11 cellular contexts compared by ENCODE assay signal in genomic region chr1:29256979-29257804, GRCh38. TPM values are rescaled to one million over a fixed set of nuclear protein-coding genes. Genes with fewer than 3 reads are reported as not detected.
DNase-seq lines count a peak whose midpoint lies in the region; ATAC-seq, FAIRE-seq and TF ChIP-seq lines count a peak whose summit lies in the region.
"Had no signal": no experiment of that assay in that cellular context is flagged by ENCODE, and none has a peak within 500 bp of the region (broad histone marks: within the 10 kb centered on the region; RNA-seq: fewer than 3 reads in every experiment).

No MANE protein-coding gene starts in this region.

- no peaks in the 10 kb centered on the region; the same call in 1 of the 2 replicates for H3K79me1 ChIP-seq in H1 (ENCODE audit: low read depth, low read length)

- TF ChIP-seq EP300 in H1 (IDR thresholded peaks at IDR 0.05; ENCODE audit: borderline replicate concordance in 1 of 2, low read depth in 2 of 2, low read length in 2 of 2): no peak

- no peak for ATAC-seq in HG03159 (IDR thresholded peaks at IDR 0.05; ENCODE audit: unreplicated experiment)

- H2BK120ac ChIP-seq in H1 (replicated peaks; ENCODE audit: low read depth, low read length): no peak overlapping the region

- no peak overlapping the region for H3K14ac ChIP-seq in H1 (ENCODE audit: insufficient read length)

- peaks cover 7 to 33% (median 27%) of the 10 kb centered on the region in 4 experiments for H3K27me3 ChIP-seq in H1 (replicated peaks in 1 of 4; ENCODE audit: control insufficient read depth in 3 of 4, extremely low read depth in 1 of 4, insufficient read depth in 3 of 4, low read length in 3 of 4)
- no peaks in the 10 kb centered on the region for H3K27me3 ChIP-seq in skeletal muscle satellite cell (ENCODE audit: control insufficient read depth, insufficient read depth, low read length)
- H3K27me3 ChIP-seq: Peyer's patch had no signal

- peak overlapping the region in 1 of 2 experiments; percentile 25; a peak in 2 of 4 replicates for H3K4me2 ChIP-seq in H1 (ENCODE audit: insufficient read depth in 1 of 2, low read depth in 2 of 2, low read length in 2 of 2)
- peak overlapping the region; percentile 31 for H3K4me2 ChIP-seq in skeletal muscle satellite cell (ENCODE audit: low read length)

- 0 out of 2 replicates have a peak overlapping the region, but pooled peaks have one; percentile 0 for H2AK5ac ChIP-seq in H1 (ENCODE audit: low read depth, low read length)

- no peak overlapping the region for H4K5ac ChIP-seq in H1 (ENCODE audit: insufficient read length, low read depth, low read length)

- H3K36me3 ChIP-seq in H1 (ENCODE audit: control insufficient read depth in 2 of 4, insufficient read depth in 4 of 4, low read length in 3 of 4) (no peaks in the 10 kb centered on the region; a peak in 1 of 8 replicates), skeletal muscle satellite cell (ENCODE audit: insufficient read depth, low read length) (no peaks in the 10 kb centered on the region)
- H3K36me3 ChIP-seq: Peyer's patch had no signal

- peak overlapping the region; percentile 44; the same call in 1 of the 2 replicates for H3K18ac ChIP-seq in H1 (ENCODE audit: extremely low read depth, low read length)

- TF ChIP-seq RAD21 in H1 (IDR thresholded peaks at IDR 0.05 in 1 of 2, conservative IDR thresholded peaks at IDR 0.05 in 1 of 2; ENCODE audit: low read depth in 2 of 2, low read length in 2 of 2): no peak

- no peak overlapping the region for H3K27ac ChIP-seq in H1 (ENCODE audit: low read depth, low read length)
- H3K27ac ChIP-seq: Peyer's patch had no signal

- H4K91ac ChIP-seq in H1 (replicated peaks; ENCODE audit: insufficient read length, low read length): no peak overlapping the region

- no peak for TF ChIP-seq POLR2A in H1 (IDR thresholded peaks at IDR 0.05; ENCODE audit: control extremely low read depth in 1 of 2, low read depth in 2 of 2, low read length in 2 of 2)

- H3K4me1 ChIP-seq in H1 (replicated peaks in 1 of 4; ENCODE audit: control insufficient read depth in 3 of 4, insufficient read depth in 4 of 4, low read length in 3 of 4) (peaks cover 8 to 23% (median 16%) of the 10 kb centered on the region in 4 experiments), skeletal muscle satellite cell (ENCODE audit: control insufficient read depth, insufficient read depth, low read length) (peaks cover 12% of the 10 kb centered on the region)

- peak overlapping the region; percentile 49; the same call in 1 of the 2 replicates for H2BK20ac ChIP-seq in H1 (ENCODE audit: low read length)

- CTCF ChIA-PET in H1 (lab: Charles Lee; ENCODE audit: partially characterized antibody): interaction anchor here (0.6 to 4.6 kb wide), 16 partner anchors 9 to 169 kb away, joined by 3 to 19 read pairs (median 4); no protein-coding TSS in a partner anchor

- H4K20me1 ChIP-seq in H1 (replicated peaks in 1 of 2; ENCODE audit: control insufficient read depth in 1 of 2, insufficient read depth in 2 of 2, low read length in 2 of 2): peaks cover 0 to 8% of the 10 kb centered on the region in 2 experiments

- WGBS in H1 (ENCODE audit: extremely low coverage in 1 of 2, insufficient coverage in 1 of 2, insufficient read length in 1 of 2, insufficient replicate concordance in 2 of 2, low coverage in 1 of 2, low lambda C conversion rate in 2 of 2, missing lambda C conversion rate in 1 of 2), 2 experiments: 59% methylated on average over 11 of the region's 11 CpGs; no CpG with 5 or more reads in 1 of the 2 experiments

- H4K8ac ChIP-seq in H1 (ENCODE audit: extremely low read depth, insufficient read depth, low read length): no peak overlapping the region

- DNase-seq in NCI-H1417 (lab: John Stamatoyannopoulos, UW) (peak; percentile 16 to 78 (median 72)), NCI-H1417 treated with DMSO at 0.1 percent for 48 hours (lab: John Stamatoyannopoulos, UW) (no peak), NCI-H2171 treated with DMSO at 0.1 percent for 48 hours (lab: John Stamatoyannopoulos, UW) (peak; percentile 85), H1 (ENCODE audit: low read depth in 1 of 2, low spot score in 2 of 2) (no peak), AG20443 (ENCODE audit: low spot score) (no peak)
- DNase-seq in effector CD8-positive, alpha-beta T cell (lab: John Stamatoyannopoulos, UW): no peak
- DNase-seq: activated CD4-positive, alpha-beta memory T cell treated with anti-CD3 and anti-CD28 coated beads, Interleukin-2, amount 10 ng/mL, durations not matched to agents 7 days and 5 days had no signal

- no peak overlapping the region; the same call in 1 of the 2 replicates for H2BK5ac ChIP-seq in H1 (ENCODE audit: low read depth, low read length)

- no peak overlapping the region for H2BK15ac ChIP-seq in H1 (ENCODE audit: low read length)

- no peak overlapping the region for H3K56ac ChIP-seq in H1 (replicated peaks; ENCODE audit: insufficient read length, low read depth, low read length)

- no peak overlapping the region for H3K23ac ChIP-seq in H1 (ENCODE audit: insufficient read length)

- no peaks in the 10 kb centered on the region for H3K79me2 ChIP-seq in H1 (ENCODE audit: control insufficient read depth in 1 of 2, insufficient read depth in 2 of 2, low read length in 2 of 2)

- TF ChIP-seq CTCF in H1 (IDR thresholded peaks at IDR 0.05; ENCODE audit: control extremely low read depth in 1 of 3, insufficient read depth in 1 of 3, low read depth in 1 of 3, low read length in 3 of 3): no peak

- no peak for FAIRE-seq in H1 (lab: Jason Lieb, UNC)
- FAIRE-seq: A204.1 had no signal

- H3K9ac ChIP-seq in H1 (replicated peaks in 1 of 4; ENCODE audit: extremely low read depth in 1 of 4, low read depth in 3 of 4, low read length in 3 of 4): no peak overlapping the region
- H3K9ac ChIP-seq in skeletal muscle satellite cell (ENCODE audit: low read depth, low read length): no peak overlapping the region

- POLR2A ChIA-PET in H1 (lab: Charles Lee; ENCODE audit: partially characterized antibody): interaction anchor here (0.9 to 2.1 kb wide), 6 partner anchors 9 to 23 kb away, joined by 3 to 8 read pairs (median 4); no protein-coding TSS in a partner anchor

- no peak overlapping the region for H3K4me3 ChIP-seq in H1 (ENCODE audit: extremely low read depth in 1 of 4, insufficient read depth in 2 of 4, low read depth in 3 of 4, low read length in 4 of 4)
- H3K4me3 ChIP-seq in skeletal muscle satellite cell (ENCODE audit: low read length): no peak overlapping the region
- H3K4me3 ChIP-seq: Peyer's patch had no signal

- H3K23me2 ChIP-seq in H1 (ENCODE audit: low read depth, low read length): peaks cover 14% of the 10 kb centered on the region; the same call in 1 of the 2 replicates

- no peaks in the 10 kb centered on the region for H3K9me3 ChIP-seq in H1 (ENCODE audit: insufficient read depth in 2 of 2, low read depth in 1 of 2, low read length in 1 of 2)
- no peaks in the 10 kb centered on the region for H3K9me3 ChIP-seq in skeletal muscle satellite cell (replicated peaks; ENCODE audit: low read length)
- H3K9me3 ChIP-seq: Peyer's patch had no signal

- H2BK12ac ChIP-seq in H1 (ENCODE audit: low read depth, low read length): peak overlapping the region; percentile 40; the same call in 1 of the 2 replicates

- no peak overlapping the region for H2AFZ ChIP-seq in H1 (ENCODE audit: low read length)

- peak overlapping the region; percentile 24 for H3K4ac ChIP-seq in H1 (replicated peaks; ENCODE audit: insufficient read length, low read depth, low read length)

TF ChIP-seq in H1, 55 proteins besides CTCF, POLR2A, EP300 and RAD21 (continues in another document):
- TF ChIP-seq SP1 (IDR thresholded peaks at IDR 0.05; ENCODE audit: low read depth, low read length): no peak
- TF ChIP-seq SP4 (IDR thresholded peaks at IDR 0.05; ENCODE audit: low read length): no peak
- no peak for TF ChIP-seq ATF3 (IDR thresholded peaks at IDR 0.05; ENCODE audit: insufficient read depth, low read depth, low read length)
- no peak for TF ChIP-seq E2F6 (IDR thresholded peaks at IDR 0.05)

RNA-seq across cellular contexts. Expression of gene PTPRU, which starts 20.9 kb away (rescaled TPM):
- 41.8 and 55.3 TPM in 2 replicates for total RNA-seq in H1 (2021; fragmentation: NEBNext Ultra II Directional; extraction: Animal tissue kit (Norgen Biotek cat#: 25700))
- polyA plus RNA-seq in H1 (2011; rRNA removed): 33.8 and 57.0 TPM in 2 replicates
- 41.3 TPM for polyA plus RNA-seq in H1 (2011; cell fraction: cytosol; rRNA removed)
- polyA plus RNA-seq in H1 (2011; cell fraction: nucleus; rRNA removed): 84.9 TPM
- polyA plus RNA-seq in H1 (2012, experiment 1 of 2): 23.1 to 40.3 TPM (median 37.9 TPM) in 4 replicates
- 38.4 TPM for polyA plus RNA-seq in H1 (2012, experiment 2 of 2)
- polyA plus RNA-seq in H1 (2013, experiment 1 of 2): 29.7 TPM
- 33.1 TPM for polyA plus RNA-seq in H1 (2013, experiment 2 of 2)
- polyA minus RNA-seq in H1 (2011; rRNA and poly(A)+ RNA removed): 39.2 and 41.2 TPM in 2 replicates
- 79.9 TPM for polyA minus RNA-seq in H1 (2011; cell fraction: cytosol; rRNA and poly(A)+ RNA removed)
- 57.9 TPM for polyA minus RNA-seq in H1 (2011; cell fraction: nucleus; rRNA and poly(A)+ RNA removed)
- total RNA-seq in skeletal muscle satellite cell (2012; rRNA removed): 9.4 and 20.3 TPM in 2 replicates

RNA-seq across cellular contexts. Expression of gene MECR, which starts 26.5 kb away (rescaled TPM):
- total RNA-seq in H1 (2021; fragmentation: NEBNext Ultra II Directional; extraction: Animal tissue kit (Norgen Biotek cat#: 25700)): 24.4 and 26.5 TPM in 2 replicates
- 24.2 and 28.2 TPM in 2 replicates for polyA plus RNA-seq in H1 (2011; rRNA removed)
- polyA plus RNA-seq in H1 (2011; cell fraction: cytosol; rRNA removed): 31.6 TPM
- 39.5 TPM for polyA plus RNA-seq in H1 (2011; cell fraction: nucleus; rRNA removed)
- 18.0 to 37.4 TPM (median 33.6 TPM) in 4 replicates for polyA plus RNA-seq in H1 (2012, experiment 1 of 2)
- 33.1 TPM for polyA plus RNA-seq in H1 (2012, experiment 2 of 2)
- polyA plus RNA-seq in H1 (2013, experiment 1 of 2): 25.0 TPM
- polyA plus RNA-seq in H1 (2013, experiment 2 of 2): 25.4 TPM
- polyA minus RNA-seq in H1 (2011; rRNA and poly(A)+ RNA removed): 23.2 and 34.1 TPM in 2 replicates
- 14.5 TPM for polyA minus RNA-seq in H1 (2011; cell fraction: cytosol; rRNA and poly(A)+ RNA removed)
- 27.7 TPM for polyA minus RNA-seq in H1 (2011; cell fraction: nucleus; rRNA and poly(A)+ RNA removed)
- 34.0 and 35.8 TPM in 2 replicates for total RNA-seq in skeletal muscle satellite cell (2012; rRNA removed)

Comparison
In these comparisons a context has a peak if more than half of its experiments do, and no peak if none do; other contexts are left out.
1. DNase-seq: peak in NCI-H1417 (3 of 3) and NCI-H2171 treated with DMSO at 0.1 percent for 48 hours (single experiment); none in NCI-H1417 treated with DMSO at 0.1 percent for 48 hours (single experiment), H1 (0 of 2), effector CD8-positive, alpha-beta T cell (single experiment) and AG20443 (single experiment).